ENCODE assay signal across 12 cellular contexts in genomic region chr10:62250594-62251198, GRCh38. TPM values are rescaled to one million over a fixed set of nuclear protein-coding genes. Genes with fewer than 3 reads are reported as not detected.
DNase-seq lines count a peak whose midpoint lies in the region; ATAC-seq and TF ChIP-seq lines count a peak whose summit lies in the region.
"Had no signal": no experiment of that assay in that cellular context is flagged by ENCODE, and none has a peak within 500 bp of the region (broad histone marks: within the 10 kb centered on the region; RNA-seq: fewer than 3 reads in every experiment).

No MANE protein-coding gene starts in this region.

- H2AFZ ChIP-seq in PC-3 (ENCODE audit: low read length), result no peak overlapping the region

- H3K9me3 ChIP-seq in PC-3 (ENCODE audit: low read length), result no peaks in the 10 kb centered on the region
- H3K9me3 ChIP-seq in left lung, result no peaks in the 10 kb centered on the region
- H3K9me3 ChIP-seq in body of pancreas, result no peaks in the 10 kb centered on the region

- no peak for TF ChIP-seq POLR2A in body of pancreas (IDR thresholded peaks at IDR 0.05)

- CTCF ChIA-PET in PC-3 (lab: Charles Lee), result interaction anchor here (0.5 kb wide), 1 partner anchor 225 kb away, joined by 3 read pairs; no protein-coding TSS in a partner anchor

- ATAC-seq in PC-3 (peak; percentile 98), left lung (no peak), body of pancreas (no peak)
- ATAC-seq: stimulated activated memory B cell treated with anti-CD40 and anti-IgM and Interleukin-4, amounts not matched to agents 10 μg/mL and 1 μg/mL and 100 μg/mL, for 72 hours had no signal

- BruUV-seq in PC-3 (replicated peaks; lab: Mats Ljungman, UMichigan), result no TSS peak

- no peak overlapping the region for H3K9ac ChIP-seq in PC-3 (ENCODE audit: low read length)
- H3K9ac ChIP-seq: KMS-11 had no signal

- WGBS in body of pancreas, 2 donors, result 92 to 94% methylated on average over 5 of the region's 5 CpGs

- intact Hi-C loops in PC-3 (cut with micrococcal nuclease) (loop anchor here (1.0 to 5.0 kb wide), 3 partner anchors 183 to 832 kb away; no protein-coding TSS in a partner anchor), left lung (cut with DNase I) (no loop called here), body of pancreas (cut with DNase I) (loop anchor here (10.0 kb wide), 1 partner anchor 216 kb away; no protein-coding TSS in a partner anchor)

- H3K4me1 ChIP-seq in PC-3 (ENCODE audit: insufficient read depth, low read length), result peaks cover 47% of the 10 kb centered on the region
- no peaks in the 10 kb centered on the region for H3K4me1 ChIP-seq in left lung
- H3K4me1 ChIP-seq in body of pancreas, result no peaks in the 10 kb centered on the region

- H3K36me3 ChIP-seq in PC-3 (ENCODE audit: low read depth, low read length), result peaks cover 5% of the 10 kb centered on the region; the same call in 1 of the 2 replicates
- no peaks in the 10 kb centered on the region for H3K36me3 ChIP-seq in left lung
- no peaks in the 10 kb centered on the region for H3K36me3 ChIP-seq in body of pancreas (replicated peaks in 1 of 2; ENCODE audit: insufficient read depth in 1 of 2, low read depth in 2 of 2)

- no peak overlapping the region for H3K4me2 ChIP-seq in PC-3 (ENCODE audit: low read length)
- H3K4me2 ChIP-seq: KMS-11 had no signal

- H3K27me3 ChIP-seq in PC-3 (ENCODE audit: low read length), result no peaks in the 10 kb centered on the region
- H3K27me3 ChIP-seq in left lung, result no peaks in the 10 kb centered on the region
- H3K27me3 ChIP-seq in body of pancreas, result no peaks in the 10 kb centered on the region

- POLR2A ChIA-PET in PC-3 (lab: Charles Lee; ENCODE audit: unreplicated experiment), result no interaction called here

- TF ChIP-seq CTCF in PC-3 (conservative IDR thresholded peaks at IDR 0.05; ENCODE audit: low read depth, low read length) (no peak), left lung (IDR thresholded peaks at IDR 0.05) (no peak), body of pancreas (IDR thresholded peaks at IDR 0.05) (no peak)

- peak overlapping the region; percentile 44 for H3K27ac ChIP-seq in PC-3 (ENCODE audit: low read length)
- peak overlapping the region; percentile 71 for H3K27ac ChIP-seq in epithelial cell of prostate
- no peak overlapping the region for H3K27ac ChIP-seq in left lung
- no peak overlapping the region for H3K27ac ChIP-seq in body of pancreas
- H3K27ac ChIP-seq: KMS-11 had no signal

- H3K9me2 ChIP-seq in PC-3 (replicated peaks; ENCODE audit: low read length), result no peaks in the 10 kb centered on the region

- H3F3A ChIP-seq in PC-3 (ENCODE audit: low read length, unreplicated experiment), result peaks cover 22% of the 10 kb centered on the region

- H4K20me1 ChIP-seq in PC-3 (ENCODE audit: low read length), result 0 out of 2 replicates have a peak, but pooled peaks cover 3% of the 10 kb centered on the region

- DNase-seq in NCI-H748 (lab: John Stamatoyannopoulos, UW; ENCODE audit: unreplicated experiment), result peak; percentile 9
- no peak for DNase-seq in NCI-H748 treated with DMSO at 0.1 percent for 48 hours (lab: John Stamatoyannopoulos, UW)
- DNase-seq in PC-3, result peak; percentile 100
- DNase-seq in epithelial cell of prostate (ENCODE audit: low read depth, low spot score), result peak; percentile 96
- peak; percentile 49 for DNase-seq in skeletal muscle cell (ENCODE audit: low read depth)
- DNase-seq in left lung, result no peak
- DNase-seq in activated T-cell treated with anti-CD3 and anti-CD28 coated beads, Interleukin-2, amount 50 U/mL, for 48 hours, result no peak
- no peak for DNase-seq in body of pancreas
- DNase-seq: activated CD4-positive, alpha-beta memory T cell treated with anti-CD3 and anti-CD28 coated beads, Interleukin-2, amount 10 ng/mL, durations not matched to agents 7 days and 5 days; amniotic stem cell had no signal

- peaks cover 58% of the 10 kb centered on the region for H3K79me2 ChIP-seq in PC-3 (ENCODE audit: low read length)

- H3K4me3 ChIP-seq in PC-3 (ENCODE audit: low read length) (no peak overlapping the region), skeletal muscle cell (ENCODE audit: low read depth, low read length) (no peak overlapping the region), left lung (no peak overlapping the region), body of pancreas (no peak overlapping the region)

RNA-seq across cellular contexts. Expression of gene RTKN2, which starts 17.9 kb away (rescaled TPM):
- total RNA-seq in PC-3 (2014; rRNA removed), result 24.8 and 26.6 TPM in 2 replicates
- total RNA-seq in left lung, result 10 to 100 TPM in 1 of 2 donors, 1 to 10 TPM in 1; 5.7 to 14.1 TPM
- under 1 TPM in 1 of 2 donors, not detected in 1; 0.33 TPM for total RNA-seq in body of pancreas

Comparison
In these comparisons a context has a peak if more than half of its experiments do, and no peak if none do; other contexts are left out.
1. DNase-seq: peak in NCI-H748 (single experiment), PC-3 (single experiment), epithelial cell of prostate (single experiment) and skeletal muscle cell (single experiment); none in NCI-H748 treated with DMSO at 0.1 percent for 48 hours (single experiment), left lung (0 of 2), activated T-cell treated with anti-CD3 and anti-CD28 coated beads, Interleukin-2, amount 50 U/mL, for 48 hours (0 of 2) and body of pancreas (0 of 4).
2. H3K27ac ChIP-seq: peak in PC-3 (single experiment) and epithelial cell of prostate (single experiment); none in left lung (0 of 2) and body of pancreas (0 of 4).
3. RNA of gene RTKN2, which starts 17.9 kb away (total RNA-seq): 24.8 to 26.6 TPM in PC-3 and 5.7 to 14.1 TPM in left lung; 0.33 TPM in body of pancreas; every median in the first group is over 4 times any median in the second.
4. intact Hi-C loops: an anchor here in PC-3 (1.0 to 5.0 kb wide) and body of pancreas (10.0 kb wide); none called in left lung.